In the genomic region with DNA sequence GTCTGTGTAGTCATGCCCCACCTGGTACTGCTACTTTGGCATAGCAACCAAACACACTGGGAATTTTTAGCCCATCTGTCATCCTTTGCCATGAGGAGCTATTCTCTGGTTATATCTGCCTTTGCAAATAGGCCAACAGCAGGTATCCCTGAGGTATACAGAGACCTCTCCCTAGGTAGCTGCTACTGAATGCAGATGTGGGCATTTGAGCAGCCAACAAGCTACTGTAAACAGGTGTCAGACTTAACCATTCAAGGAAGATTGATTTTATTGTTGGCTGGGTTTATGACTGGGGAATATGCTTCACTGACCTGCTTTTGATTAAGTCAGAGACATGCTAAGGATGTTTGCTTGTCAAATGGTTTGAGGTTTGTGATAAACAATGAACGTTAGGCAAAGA, we compare ENCODE assay signal across 1 cellular context.
TF ChIP-seq lines count a peak whose summit lies in the region.

No MANE protein-coding gene starts in this region.

TF ChIP-seq in GM23338, 12 proteins besides CTCF, POLR2A, EP300 and RAD21 (continued from another document):
- TF ChIP-seq ETS1 (IDR thresholded peaks at IDR 0.05) (no peak), NANOG (IDR thresholded peaks at IDR 0.05; ENCODE audit: borderline replicate concordance) (no peak), ZNF114 (CRISPR knock-in tag; IDR thresholded peaks at IDR 0.05) (no peak), CREB1 (CRISPR knock-in tag; IDR thresholded peaks at IDR 0.05; ENCODE audit: low read depth) (no peak), ZNF462 (CRISPR knock-in tag; IDR thresholded peaks at IDR 0.05) (no peak)
